In genomic region chr1:26035959-26036755, GRCh38 we compare ENCODE assay signal across 8 cellular contexts.
DNase-seq lines count a peak whose midpoint lies in the region; ATAC-seq and TF ChIP-seq lines count a peak whose summit lies in the region.

No MANE protein-coding gene starts in this region.

- H3K36me3 ChIP-seq in effector memory CD4-positive, alpha-beta T cell (ENCODE audit: control insufficient read depth, insufficient read depth, low read length) = no peaks in the 10 kb centered on the region

- peak overlapping the region; percentile 98 for H3K4me3 ChIP-seq in effector memory CD4-positive, alpha-beta T cell (ENCODE audit: insufficient read depth, low read depth, low read length, poor library complexity, severe bottlenecking)

- H3K27me3 ChIP-seq in effector memory CD4-positive, alpha-beta T cell (replicated peaks; ENCODE audit: control insufficient read depth, insufficient read depth, low read length, poor library complexity, severe bottlenecking) = no peaks in the 10 kb centered on the region

- H3K27ac ChIP-seq in effector memory CD4-positive, alpha-beta T cell (ENCODE audit: insufficient read depth, low read length, poor library complexity, severe bottlenecking) = peak overlapping the region; percentile 73

- peak; percentile 55 for ATAC-seq in GM18861 (IDR thresholded peaks at IDR 0.05; ENCODE audit: unreplicated experiment)
- peak; percentile 51 for ATAC-seq in HG03097 (IDR thresholded peaks at IDR 0.05; ENCODE audit: low FRiP score, unreplicated experiment)
- ATAC-seq in memory B cell (ENCODE audit: low read depth) = peak; percentile 60

- no peaks in the 10 kb centered on the region for H3K9me3 ChIP-seq in effector memory CD4-positive, alpha-beta T cell (ENCODE audit: control insufficient read depth, low read length)

- peaks cover 9% of the 10 kb centered on the region for H3K4me1 Mint-ChIP-seq in memory B cell

- TF ChIP-seq CTCF in AG09319 (IDR thresholded peaks at IDR 0.05; ENCODE audit: low read depth, low read length) = peak; percentile 96

- H3K4me1 ChIP-seq in effector memory CD4-positive, alpha-beta T cell (ENCODE audit: control insufficient read depth, insufficient read depth, low read length, poor library complexity, severe bottlenecking) = peaks cover 9% of the 10 kb centered on the region

- H3K27me3 Mint-ChIP-seq in memory B cell = peaks cover 6% of the 10 kb centered on the region

- H3K27ac Mint-ChIP-seq in memory B cell = peak overlapping the region; percentile 43

- peak overlapping the region; percentile 94 for H3K4me3 Mint-ChIP-seq in memory B cell

- DNase-seq in AG09319 (ENCODE audit: extremely low read depth, low read depth) (peak; percentile 18), NCI-H446 (lab: John Stamatoyannopoulos, UW) (peak; percentile 57 to 81), memory B cell (ENCODE audit: low spot score in 2 of 2) (peak; percentile 81 to 96)
- peak; percentile 39 to 41 for DNase-seq in activated CD8-positive, alpha-beta memory T cell treated with anti-CD3 and anti-CD28 coated beads for 4 hours (ENCODE audit: low read depth in 2 of 2)
- peak; percentile 51 to 61 (median 54) for DNase-seq in effector memory CD4-positive, alpha-beta T cell
- DNase-seq in stimulated activated CD4-positive, alpha-beta T cell treated with anti-CD3 and anti-CD28 coated beads, TNF-alpha, amount 100 ng/mL, for 48 hours (ENCODE audit: low read depth in 3 of 3) = peak; percentile 48 to 69 (median 53)

- H3K9me3 Mint-ChIP-seq in memory B cell = no peaks in the 10 kb centered on the region

- H3K36me3 Mint-ChIP-seq in memory B cell = no peaks in the 10 kb centered on the region

Comparison
In these comparisons a context has a peak if more than half of its experiments do, and no peak if none do; other contexts are left out.
1. Peak in every context shown above with its lines: DNase-seq, ATAC-seq, H3K4me3 ChIP-seq and H3K27ac ChIP-seq.
2. DNase-seq: peak in every context shown above with its lines; median percentile 88 in memory B cell; 69 in NCI-H446; 54 in effector memory CD4-positive, alpha-beta T cell; 53 in stimulated activated CD4-positive, alpha-beta T cell treated with anti-CD3 and anti-CD28 coated beads, TNF-alpha, amount 100 ng/mL, for 48 hours; 40 in activated CD8-positive, alpha-beta memory T cell treated with anti-CD3 and anti-CD28 coated beads for 4 hours; 18 in AG09319.